Comparison of ENCODE assay signal across 25 cellular contexts in the genomic region with DNA sequence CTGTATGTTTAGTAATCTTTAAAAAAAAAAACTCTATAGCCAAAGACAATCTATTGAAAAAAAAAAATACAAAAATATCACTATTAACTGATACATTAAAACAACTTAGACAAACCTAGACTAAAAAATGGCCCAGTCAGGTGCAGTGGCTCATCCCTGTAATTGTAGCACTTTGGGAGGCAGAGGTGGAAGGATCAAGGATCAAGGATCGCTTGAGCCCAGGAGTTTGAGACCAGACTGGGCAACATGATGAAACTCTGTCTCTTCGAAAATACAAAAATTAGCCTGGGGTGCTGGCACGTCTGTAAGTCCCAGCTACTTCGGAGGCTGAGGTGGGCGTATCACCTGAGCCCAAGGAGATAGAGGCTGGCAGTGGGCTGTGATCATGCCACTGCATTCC. TPM values are rescaled to one million over a fixed set of nuclear protein-coding genes. Genes with fewer than 3 reads are reported as not detected.
DNase-seq lines count a peak whose midpoint lies in the region; ATAC-seq, FAIRE-seq and TF ChIP-seq lines count a peak whose summit lies in the region.
"Had no signal": no experiment of that assay in that cellular context is flagged by ENCODE, and none has a peak within 500 bp of the region (broad histone marks: within the 10 kb centered on the region; RNA-seq: fewer than 3 reads in every experiment).

No MANE protein-coding gene starts in this region.

- peaks cover 5% of the 10 kb centered on the region; the same call in 1 of the 2 replicates for H4K20me1 ChIP-seq in HepG2 (ENCODE audit: insufficient read depth, low read length)

- H3K4ac ChIP-seq in trophoblast cell (ENCODE audit: low read depth, low read length): peak overlapping the region; percentile 33

- H3K79me2 ChIP-seq in HepG2 (ENCODE audit: insufficient read depth, low read length) (peaks cover 57% of the 10 kb centered on the region), trophoblast cell (ENCODE audit: control insufficient read depth, insufficient read depth, low read length, poor library complexity) (no peaks in the 10 kb centered on the region)

- no peaks in the 10 kb centered on the region for H3K4me1 Mint-ChIP-seq in progenitor cell of endocrine pancreas (ENCODE audit: low read depth)
- H3K4me1 Mint-ChIP-seq: CD14-positive monocyte had no signal

- no peak overlapping the region for H4K91ac ChIP-seq in trophoblast cell (ENCODE audit: low read depth, low read length)

- peak; percentile 36 for FAIRE-seq in HepG2 (lab: Jason Lieb, UNC)
- FAIRE-seq: A549, GM12891, GM18507, H54 had no signal

- no peaks in the 10 kb centered on the region for H3K9me3 ChIP-seq in HepG2 (ENCODE audit: low read length)
- H3K9me3 ChIP-seq in right lobe of liver: no peaks in the 10 kb centered on the region
- no peaks in the 10 kb centered on the region for H3K9me3 ChIP-seq in HEK293 (ENCODE audit: control insufficient read depth, insufficient read depth, low read depth, low read length)
- no peaks in the 10 kb centered on the region for H3K9me3 ChIP-seq in trophoblast cell (ENCODE audit: insufficient read depth, low read depth, low read length)
- H3K9me3 ChIP-seq: A549, BE2C had no signal

- 67% methylated on average over 4 of the region's 5 CpGs for WGBS in HepG2 (ENCODE audit: low lambda C conversion rate)
- WGBS in right lobe of liver (ENCODE audit: insufficient coverage, low coverage, low lambda C conversion rate, missing lambda C conversion rate): 85% methylated on average over 5 of the region's 5 CpGs
- no CpG with 5 or more reads among the region's 5 CpGs for WGBS in trophoblast cell (ENCODE audit: extremely low coverage, insufficient coverage, insufficient read length)

- H3K27me3 ChIP-seq in HepG2 (ENCODE audit: control insufficient read depth in 1 of 2, insufficient read depth in 2 of 2, low read length in 2 of 2): no peaks in the 10 kb centered on the region
- H3K27me3 ChIP-seq in right lobe of liver: no peaks in the 10 kb centered on the region
- no peaks in the 10 kb centered on the region for H3K27me3 ChIP-seq in trophoblast cell (ENCODE audit: insufficient read depth, low read length)
- H3K27me3 ChIP-seq: BE2C; BLaER1 treated with 17β-estradiol and CSF1 and Interleukin-3, amounts not matched to agents 10 nM and 100 nM had no signal

- no peaks in the 10 kb centered on the region for H3K79me1 ChIP-seq in trophoblast cell (ENCODE audit: low read length)

- no TSS peak for BruUV-seq in HepG2 (replicated peaks; lab: Mats Ljungman, UMichigan)

- intact Hi-C loops in HepG2 (cut with micrococcal nuclease; ENCODE audit: unreplicated experiment) (no loop called here), right lobe of liver (cut with DNase I) (no loop called here)

- H3K9ac ChIP-seq in HepG2 (ENCODE audit: insufficient read depth, low read depth, low read length) (no peak overlapping the region), trophoblast cell (ENCODE audit: low read length) (no peak overlapping the region)
- H3K9ac ChIP-seq: BLaER1 treated with 17β-estradiol and CSF1 and Interleukin-3, amounts not matched to agents 10 nM and 100 nM had no signal

- H2BK120ac ChIP-seq in trophoblast cell (ENCODE audit: insufficient read depth, low read length, poor library complexity): no peak overlapping the region

- H2BK12ac ChIP-seq in trophoblast cell (ENCODE audit: low read length): no peak overlapping the region

- H3K4me2 ChIP-seq in HepG2 (ENCODE audit: low read depth, low read length) (no peak overlapping the region), trophoblast cell (ENCODE audit: low read length) (no peak overlapping the region)
- H3K4me2 ChIP-seq: A549; BLaER1 treated with 17β-estradiol and CSF1 and Interleukin-3, amounts not matched to agents 10 nM and 100 nM had no signal

- peak; percentile 4 for DNase-seq in HepG2 (ENCODE audit: low spot score)
- no peak for DNase-seq in right lobe of liver
- peak in 1 of 2 donors; percentile 2 for DNase-seq in trophoblast cell
- DNase-seq in stimulated activated CD4-positive, alpha-beta T cell treated with anti-CD3 and anti-CD28 coated beads, Interleukin-4, amount 100 ng/mL, for 24 hours: no peak
- DNase-seq in progenitor cell of endocrine pancreas (ENCODE audit: low spot score, unreplicated experiment): no peak
- DNase-seq: 8988T; ACHN; AML-193; BE2C; Calu3; CD4-positive, alpha-beta memory T cell; COR-L47; DMS53; DMS79 treated with DMSO at 0.1 percent for 48 hours; GF-D8; GOT3; HCEC 1CT had no signal

- H3K27ac ChIP-seq in HepG2 (ENCODE audit: extremely low read length, insufficient read depth, low read length) (no peak overlapping the region), right lobe of liver (no peak overlapping the region), HEK293 (ENCODE audit: extremely low read depth, low read depth, low read length) (no peak overlapping the region), trophoblast cell (ENCODE audit: low read depth, low read length) (no peak overlapping the region)
- H3K27ac ChIP-seq: A549; BLaER1 treated with 17β-estradiol and CSF1 and Interleukin-3, amounts not matched to agents 10 nM and 100 nM had no signal

- peaks cover 17% of the 10 kb centered on the region for H3K36me3 Mint-ChIP-seq in progenitor cell of endocrine pancreas (ENCODE audit: insufficient read depth)

- H2BK5ac ChIP-seq in trophoblast cell (ENCODE audit: low read depth, low read length, poor library complexity): no peak overlapping the region

- no peak for TF ChIP-seq RAD21 in HepG2 (CRISPR knock-in tag; IDR thresholded peaks at IDR 0.05)

- no peak overlapping the region for H4K12ac ChIP-seq in trophoblast cell (ENCODE audit: low read depth, low read length)

- H3K4me1 ChIP-seq in HepG2 (ENCODE audit: insufficient read depth, low read length): peaks cover 11% of the 10 kb centered on the region
- no peaks in the 10 kb centered on the region for H3K4me1 ChIP-seq in right lobe of liver
- no peaks in the 10 kb centered on the region for H3K4me1 ChIP-seq in HEK293 (ENCODE audit: control insufficient read depth, insufficient read depth, low read length)
- H3K4me1 ChIP-seq in trophoblast cell (ENCODE audit: control insufficient read depth in 1 of 2, insufficient read depth in 2 of 2, low read length in 2 of 2): no peaks in the 10 kb centered on the region
- H3K4me1 ChIP-seq: A549; BE2C; BLaER1 treated with 17β-estradiol and CSF1 and Interleukin-3, amounts not matched to agents 10 nM and 100 nM had no signal

- H3K18ac ChIP-seq in trophoblast cell (ENCODE audit: low read length): no peak overlapping the region

- CTCF ChIA-PET in HepG2 (lab: Yijun Ruan, JAX; ENCODE audit: low intra/inter-chr PET ratio, low total read pairs) (no interaction called here), HEK293 (lab: Yijun Ruan, JAX) (interaction anchor here (2.5 kb wide), 1 partner anchor 16 kb away, joined by 6 read pairs; a partner anchor contains a TSS)

- no peak for TF ChIP-seq POLR2A in HepG2 (IDR thresholded peaks at IDR 0.05; ENCODE audit: insufficient read depth in 1 of 2, low read depth in 2 of 2, low read length in 2 of 2)
- TF ChIP-seq POLR2A in right lobe of liver (IDR thresholded peaks at IDR 0.05): no peak

- no peak overlapping the region for H3K4me3 Mint-ChIP-seq in progenitor cell of endocrine pancreas (ENCODE audit: low read depth)
- H3K4me3 Mint-ChIP-seq: CD14-positive monocyte; CD4-positive, alpha-beta memory T cell had no signal

- H3K9me3 Mint-ChIP-seq in progenitor cell of endocrine pancreas (ENCODE audit: low read depth): no peaks in the 10 kb centered on the region
- H3K9me3 Mint-ChIP-seq: CD4-positive, alpha-beta memory T cell had no signal

- no peak overlapping the region for H3K14ac ChIP-seq in trophoblast cell (ENCODE audit: low read length)

- no peak overlapping the region for H2AK5ac ChIP-seq in trophoblast cell (ENCODE audit: low read length)

- POLR2A ChIA-PET in HepG2 (lab: Yijun Ruan, JAX): interaction anchor here (1.8 kb wide), 1 partner anchor 16 kb away, joined by 7 read pairs; a partner anchor contains a TSS
- POLR2A ChIA-PET in HEK293 (lab: Yijun Ruan, JAX): interaction anchor here (1.6 kb wide), 1 partner anchor 16 kb away, joined by 5 read pairs; a partner anchor contains a TSS

- no peak overlapping the region for H4K8ac ChIP-seq in trophoblast cell (ENCODE audit: low read depth, low read length)

- TF ChIP-seq CTCF in HepG2 (CRISPR knock-in tag; IDR thresholded peaks at IDR 0.05): no peak
- no peak for TF ChIP-seq CTCF in right lobe of liver (IDR thresholded peaks at IDR 0.05)
- no peak for TF ChIP-seq CTCF in HEK293 (tag by site-specific recombination; IDR thresholded peaks at IDR 0.05)
- TF ChIP-seq CTCF in progenitor cell of endocrine pancreas (IDR thresholded peaks at IDR 0.05; ENCODE audit: unreplicated experiment): no peak

- no peak overlapping the region for H3K4me3 ChIP-seq in HepG2 (replicated peaks in 1 of 3; ENCODE audit: insufficient read depth in 1 of 3, low read depth in 2 of 3, low read length in 3 of 3)
- H3K4me3 ChIP-seq in right lobe of liver: no peak overlapping the region
- H3K4me3 ChIP-seq in HEK293 (ENCODE audit: low read depth, low read length): no peak overlapping the region
- H3K4me3 ChIP-seq in trophoblast cell (ENCODE audit: low read depth, low read length): no peak overlapping the region
- H3K4me3 ChIP-seq: A549; BLaER1 treated with 17β-estradiol and CSF1 and Interleukin-3, amounts not matched to agents 10 nM and 100 nM had no signal

- H3K27me3 Mint-ChIP-seq in progenitor cell of endocrine pancreas: no peaks in the 10 kb centered on the region
- H3K27me3 Mint-ChIP-seq: CD4-positive, alpha-beta memory T cell had no signal

- ATAC-seq in HepG2: peak; percentile 59; the same call in 2 of the 3 replicates
- no peak for ATAC-seq in right lobe of liver
- no peak for ATAC-seq in HG02885 (IDR thresholded peaks at IDR 0.05; ENCODE audit: poor library complexity, unreplicated experiment)
- ATAC-seq: A549 had no signal

- H2AFZ ChIP-seq in HepG2 (ENCODE audit: low read length) (no peak overlapping the region), trophoblast cell (ENCODE audit: insufficient read depth, low read length, poor library complexity) (no peak overlapping the region)

- H3K36me3 ChIP-seq in HepG2 (replicated peaks in 1 of 2; ENCODE audit: control insufficient read depth in 1 of 2, insufficient read depth in 2 of 2, low read length in 2 of 2) (peaks cover 1 to 6% of the 10 kb centered on the region in 2 experiments; a peak in 2 of 5 replicates), right lobe of liver (peaks cover 0 to 6% (median under 1%) of the 10 kb centered on the region in 4 donors), HEK293 (ENCODE audit: control insufficient read depth in 2 of 2, insufficient read depth in 1 of 2, low read length in 2 of 2) (peaks cover 12 to 30% of the 10 kb centered on the region in 2 experiments), trophoblast cell (ENCODE audit: control insufficient read depth in 1 of 2, insufficient read depth in 2 of 2, low read length in 2 of 2) (peaks cover 0 to 8% of the 10 kb centered on the region in 2 experiments)
- H3K36me3 ChIP-seq: BE2C had no signal

- TF ChIP-seq EP300 in HepG2 (IDR thresholded peaks at IDR 0.05; ENCODE audit: low read depth in 2 of 2, low read length in 2 of 2) (no peak), HepG2 (CRISPR knock-in tag; IDR thresholded peaks at IDR 0.05; ENCODE audit: borderline replicate concordance) (no peak)

- no peak overlapping the region for H3K27ac Mint-ChIP-seq in progenitor cell of endocrine pancreas
- H3K27ac Mint-ChIP-seq: CD14-positive monocyte had no signal

- in situ Hi-C loops in HepG2 (cut with HindIII; ENCODE audit: extremely low pct_ligation_motif_present, low pct_unique_long_range_greater_than_20kb): no loop called here

- H3K23ac ChIP-seq in trophoblast cell (ENCODE audit: low read length): no peak overlapping the region

RNA-seq across cellular contexts. Expression of a gene that starts 16.1 kb away (rescaled TPM):
- total RNA-seq in HepG2 (2016; rRNA removed; fragmentation: Illumina TruSeq; extraction: Trizol) (19.4 and 32.7 TPM in 2 replicates), right lobe of liver (10 to 100 TPM in 1 of 6 experiments, 1 to 10 TPM in 5; 4.9 to 10.3 (median 6.5) TPM), progenitor cell of endocrine pancreas (20.0 and 22.8 TPM in 2 replicates)
- total RNA-seq in HepG2 (2016; cell fraction: cytosol; rRNA removed; fragmentation: Illumina TruSeq; extraction: Trizol; ENCODE audit: low read depth): 5.1 and 5.8 TPM in 2 replicates
- total RNA-seq in HepG2 (2016; cell fraction: insoluble cytoplasmic fraction; rRNA removed; fragmentation: Illumina TruSeq; extraction: Trizol): 20.1 and 30.7 TPM in 2 replicates
- total RNA-seq in HepG2 (2016; cell fraction: membrane; rRNA removed; fragmentation: Illumina TruSeq; extraction: Trizol): 13.5 and 14.0 TPM in 2 replicates
- 24.5 and 30.1 TPM in 2 replicates for total RNA-seq in HepG2 (2016; cell fraction: nucleus; rRNA removed; fragmentation: Illumina TruSeq; extraction: Trizol)
- polyA plus RNA-seq in HepG2 (2011; rRNA removed): 5.4 and 6.3 TPM in 2 replicates
- 2.4 and 4.2 TPM in 2 replicates for polyA plus RNA-seq in HepG2 (2011; cell fraction: cytosol; rRNA removed)
- 8.2 and 9.6 TPM in 2 replicates for polyA plus RNA-seq in HepG2 (2011; cell fraction: nucleus; rRNA removed)
- polyA plus RNA-seq in HepG2 (2012): 12.9 and 13.6 TPM in 2 replicates
- 2.2 TPM in 2 replicates for polyA plus RNA-seq in HepG2 (2016; cell fraction: cytosol; fragmentation: Illumina TruSeq; extraction: Trizol; ENCODE audit: low read depth)
- polyA plus RNA-seq in HepG2 (2016; cell fraction: insoluble cytoplasmic fraction; fragmentation: Illumina TruSeq; extraction: Trizol; ENCODE audit: low read depth): 23.5 and 26.2 TPM in 2 replicates
- polyA plus RNA-seq in HepG2 (2016; cell fraction: membrane; fragmentation: Illumina TruSeq; extraction: Trizol; ENCODE audit: low read depth): 7.4 and 8.2 TPM in 2 replicates
- 16.0 and 17.8 TPM in 2 replicates for polyA plus RNA-seq in HepG2 (2016; cell fraction: nucleus; fragmentation: Illumina TruSeq; extraction: Trizol; ENCODE audit: insufficient read depth, low read depth)
- polyA minus RNA-seq in HepG2 (2011; rRNA and poly(A)+ RNA removed; ENCODE audit: low replicate concordance): 3.5 and 4.2 TPM in 2 replicates
- polyA minus RNA-seq in HepG2 (2011; cell fraction: cytosol; rRNA and poly(A)+ RNA removed): 8.3 and 8.9 TPM in 2 replicates
- 30.8 and 32.6 TPM in 2 replicates for polyA minus RNA-seq in HepG2 (2011; cell fraction: nucleus; rRNA and poly(A)+ RNA removed)
- polyA plus RNA-seq in trophoblast cell (2013): 16.3 and 16.4 TPM in 2 replicates

RNA-seq across cellular contexts. Expression of a gene that starts 27.7 kb away (rescaled TPM):
- 275 and 478 TPM in 2 replicates for total RNA-seq in HepG2 (2016; rRNA removed; fragmentation: Illumina TruSeq; extraction: Trizol)
- 75.0 and 77.2 TPM in 2 replicates for total RNA-seq in HepG2 (2016; cell fraction: cytosol; rRNA removed; fragmentation: Illumina TruSeq; extraction: Trizol; ENCODE audit: low read depth)
- 293 and 452 TPM in 2 replicates for total RNA-seq in HepG2 (2016; cell fraction: insoluble cytoplasmic fraction; rRNA removed; fragmentation: Illumina TruSeq; extraction: Trizol)
- total RNA-seq in HepG2 (2016; cell fraction: membrane; rRNA removed; fragmentation: Illumina TruSeq; extraction: Trizol): 98.7 and 110 TPM in 2 replicates
- 70.8 and 90.9 TPM in 2 replicates for total RNA-seq in HepG2 (2016; cell fraction: nucleus; rRNA removed; fragmentation: Illumina TruSeq; extraction: Trizol)
- 17.4 and 22.7 TPM in 2 replicates for polyA plus RNA-seq in HepG2 (2011; rRNA removed)
- polyA plus RNA-seq in HepG2 (2011; cell fraction: cytosol; rRNA removed): 24.5 and 28.2 TPM in 2 replicates
- 3.1 and 5.0 TPM in 2 replicates for polyA plus RNA-seq in HepG2 (2011; cell fraction: nucleus; rRNA removed)
- 41.5 and 106 TPM in 2 replicates for polyA plus RNA-seq in HepG2 (2012)
- polyA plus RNA-seq in HepG2 (2016; cell fraction: cytosol; fragmentation: Illumina TruSeq; extraction: Trizol; ENCODE audit: low read depth): 98.5 and 112 TPM in 2 replicates
- 533 and 571 TPM in 2 replicates for polyA plus RNA-seq in HepG2 (2016; cell fraction: insoluble cytoplasmic fraction; fragmentation: Illumina TruSeq; extraction: Trizol; ENCODE audit: low read depth)
- 113 and 128 TPM in 2 replicates for polyA plus RNA-seq in HepG2 (2016; cell fraction: membrane; fragmentation: Illumina TruSeq; extraction: Trizol; ENCODE audit: low read depth)
- polyA plus RNA-seq in HepG2 (2016; cell fraction: nucleus; fragmentation: Illumina TruSeq; extraction: Trizol; ENCODE audit: insufficient read depth, low read depth): 170 and 177 TPM in 2 replicates
- polyA minus RNA-seq in HepG2 (2011; rRNA and poly(A)+ RNA removed; ENCODE audit: low replicate concordance): 6.0 and 34.0 TPM in 2 replicates
- polyA minus RNA-seq in HepG2 (2011; cell fraction: cytosol; rRNA and poly(A)+ RNA removed): 23.1 and 40.4 TPM in 2 replicates
- 22.6 and 28.1 TPM in 2 replicates for polyA minus RNA-seq in HepG2 (2011; cell fraction: nucleus; rRNA and poly(A)+ RNA removed)
- total RNA-seq in right lobe of liver: 10 to 100 TPM in 3 of 6 experiments, 1 to 10 TPM in 3; 3.5 to 16.3 (median 9.4) TPM
- 86.5 and 91.1 TPM in 2 replicates for polyA plus RNA-seq in trophoblast cell (2013)
- 72.9 and 76.7 TPM in 2 replicates for total RNA-seq in progenitor cell of endocrine pancreas
